15 cellular contexts compared by ENCODE assay signal in genomic region chr16:74743045-74743667, GRCh38. TPM values are rescaled to one million over a fixed set of nuclear protein-coding genes. Genes with fewer than 3 reads are reported as not detected.
DNase-seq lines count a peak whose midpoint lies in the region; ATAC-seq and TF ChIP-seq lines count a peak whose summit lies in the region.
"Had no signal": no experiment of that assay in that cellular context is flagged by ENCODE, and none has a peak within 500 bp of the region (broad histone marks: within the 10 kb centered on the region; RNA-seq: fewer than 3 reads in every experiment).

No MANE protein-coding gene starts in this region.

- H3K4me1 ChIP-seq in mucosa of descending colon (ENCODE audit: low read depth) = peaks cover 24% of the 10 kb centered on the region
- H3K4me1 ChIP-seq in transverse colon = peaks cover 4 to 46% (median 33%) of the 10 kb centered on the region in 4 donors
- peaks cover 4% of the 10 kb centered on the region for H3K4me1 ChIP-seq in testis

- no peaks in the 10 kb centered on the region for H3K9me3 Mint-ChIP-seq in stimulated activated naive B cell treated with anti-CD40 and anti-IgM and Interleukin-4, amounts not matched to agents 10 μg/mL and 1 μg/mL and 100 μg/mL, for 72 hours
- H3K9me3 Mint-ChIP-seq: activated B cell treated with CpG ODN at 0.5 μM for 24 hours; activated naive CD4-positive, alpha-beta T cell treated with anti-CD3 and anti-CD28 coated beads, Interleukin-2, amount 50 U/mL, for 24 hours; dendritic cell treated with granulocyte-macrophage colony-stimulating factor and Interleukin-4, amounts not matched to agents 40 ng/mL and 50 ng/mL, for 4 days; nephron had no signal

- no peaks in the 10 kb centered on the region for H3K36me3 Mint-ChIP-seq in stimulated activated naive B cell treated with anti-CD40 and anti-IgM and Interleukin-4, amounts not matched to agents 10 μg/mL and 1 μg/mL and 100 μg/mL, for 72 hours
- H3K36me3 Mint-ChIP-seq: activated naive CD4-positive, alpha-beta T cell treated with anti-CD3 and anti-CD28 coated beads, Interleukin-2, amount 50 U/mL, for 24 hours had no signal

- H3K9me3 ChIP-seq in mucosa of descending colon (no peaks in the 10 kb centered on the region), transverse colon (no peaks in the 10 kb centered on the region), testis (no peaks in the 10 kb centered on the region)
- H3K9me3 ChIP-seq: thoracic aorta had no signal

- 36 to 45% methylated on average over 4 to 8 of the region's 8 CpGs for WGBS in transverse colon (ENCODE audit: low coverage in 1 of 2), 2 donors
- 43 to 55% methylated on average over 8 of the region's 8 CpGs for WGBS in testis, 2 donors

- TF ChIP-seq CTCF in mucosa of descending colon (IDR thresholded peaks at IDR 0.05) (no peak), transverse colon (IDR thresholded peaks at IDR 0.05) (no peak), GM13977 (IDR thresholded peaks at IDR 0.05; ENCODE audit: extremely low read depth, insufficient read depth, missing control alignments) (no peak), testis (IDR thresholded peaks at IDR 0.05) (no peak)

- ATAC-seq in mucosa of descending colon = peak; percentile 4
- no peak for ATAC-seq in stimulated activated naive B cell treated with anti-CD40 and anti-IgM and Interleukin-4, amounts not matched to agents 10 μg/mL and 1 μg/mL and 100 μg/mL, for 72 hours (replicated peaks)

- H3K27ac Mint-ChIP-seq in stimulated activated naive B cell treated with anti-CD40 and anti-IgM and Interleukin-4, amounts not matched to agents 10 μg/mL and 1 μg/mL and 100 μg/mL, for 72 hours = no peak overlapping the region
- H3K27ac Mint-ChIP-seq: activated B cell treated with CpG ODN at 0.5 μM for 24 hours; activated naive CD4-positive, alpha-beta T cell treated with anti-CD3 and anti-CD28 coated beads, Interleukin-2, amount 50 U/mL, for 24 hours had no signal

- TF ChIP-seq POLR2A in transverse colon (IDR thresholded peaks at IDR 0.05) (no peak), testis (IDR thresholded peaks at IDR 0.05) (no peak)

- H3K36me3 ChIP-seq in mucosa of descending colon (ENCODE audit: low read depth) (no peaks in the 10 kb centered on the region), transverse colon (no peaks in the 10 kb centered on the region), testis (ENCODE audit: low read depth, missing control alignments) (no peaks in the 10 kb centered on the region)
- H3K36me3 ChIP-seq: thoracic aorta had no signal

- TF ChIP-seq EP300 in transverse colon (IDR thresholded peaks at IDR 0.05; ENCODE audit: low read depth) = no peak

- no peaks in the 10 kb centered on the region for H3K27me3 ChIP-seq in transverse colon
- no peaks in the 10 kb centered on the region for H3K27me3 ChIP-seq in testis

- H3K4me3 ChIP-seq in mucosa of descending colon (no peak overlapping the region), transverse colon (no peak overlapping the region), testis (no peak overlapping the region)
- H3K4me3 ChIP-seq: thoracic aorta had no signal

- H3K27ac ChIP-seq in cingulate gyrus (ENCODE audit: low read depth, low read length) (peak overlapping the region; percentile 78), transverse colon (peak overlapping the region; percentile 86 to 91 (median 88)), testis (no peak overlapping the region)
- H3K27ac ChIP-seq: thoracic aorta had no signal

- no peaks in the 10 kb centered on the region for H3K4me1 Mint-ChIP-seq in stimulated activated naive B cell treated with anti-CD40 and anti-IgM and Interleukin-4, amounts not matched to agents 10 μg/mL and 1 μg/mL and 100 μg/mL, for 72 hours
- H3K4me1 Mint-ChIP-seq: activated B cell treated with CpG ODN at 0.5 μM for 24 hours; activated naive CD4-positive, alpha-beta T cell treated with anti-CD3 and anti-CD28 coated beads, Interleukin-2, amount 50 U/mL, for 24 hours had no signal

- DNase-seq in DMS153 treated with DMSO at 0.1 percent for 48 hours (lab: John Stamatoyannopoulos, UW; ENCODE audit: unreplicated experiment) (peak; percentile 9), DMS153 (lab: John Stamatoyannopoulos, UW) (no peak), mucosa of descending colon (peak in 1 of 3 donors; percentile 16), transverse colon (no peak), GM13977 (ENCODE audit: low spot score) (no peak), testis (no peak)
- DNase-seq in stimulated activated naive B cell treated with anti-CD40 and anti-IgM and Interleukin-4, amounts not matched to agents 10 μg/mL and 1 μg/mL and 100 μg/mL, for 72 hours = no peak
- DNase-seq: activated B cell treated with CpG ODN at 0.5 μM for 24 hours, KBM-7, NCI-H1694 treated with DMSO at 0.1 percent for 48 hours had no signal

- H3K27me3 Mint-ChIP-seq in stimulated activated naive B cell treated with anti-CD40 and anti-IgM and Interleukin-4, amounts not matched to agents 10 μg/mL and 1 μg/mL and 100 μg/mL, for 72 hours = no peaks in the 10 kb centered on the region
- H3K27me3 Mint-ChIP-seq: activated B cell treated with CpG ODN at 0.5 μM for 24 hours; activated naive CD4-positive, alpha-beta T cell treated with anti-CD3 and anti-CD28 coated beads, Interleukin-2, amount 50 U/mL, for 24 hours had no signal

- intact Hi-C loops in mucosa of descending colon (cut with DNase I, micrococcal nuclease) (no loop called here), transverse colon (cut with DNase I; ENCODE audit: low total_unique reads) (no loop called here), testis (cut with DNase I; ENCODE audit: low total_unique reads) (no loop called here)

- in situ Hi-C loops in transverse colon (cut with MboI; ENCODE audit: low pct_ligation_motif_present in 1 of 4, low pct_unique_long_range_greater_than_20kb in 1 of 4, low sequenced_read_pairs in 3 of 4) (no loop called here), GM13977 (cut with MboI; ENCODE audit: low pct_unique_long_range_greater_than_20kb, low sequenced_read_pairs, unreplicated experiment) (no loop called here)

- H3K4me3 Mint-ChIP-seq in stimulated activated naive B cell treated with anti-CD40 and anti-IgM and Interleukin-4, amounts not matched to agents 10 μg/mL and 1 μg/mL and 100 μg/mL, for 72 hours = no peak overlapping the region
- H3K4me3 Mint-ChIP-seq: activated B cell treated with CpG ODN at 0.5 μM for 24 hours; activated naive CD4-positive, alpha-beta T cell treated with anti-CD3 and anti-CD28 coated beads, Interleukin-2, amount 50 U/mL, for 24 hours; dendritic cell treated with granulocyte-macrophage colony-stimulating factor and Interleukin-4, amounts not matched to agents 40 ng/mL and 50 ng/mL, for 4 days; nephron had no signal

RNA-seq across cellular contexts. Expression of gene FA2H, which starts 31.5 kb away (rescaled TPM):
- total RNA-seq in mucosa of descending colon (10 to 100 TPM; 17.3 to 60.0 (median 44.0) TPM), transverse colon (10 to 100 TPM; 20.1 to 80.8 (median 36.8) TPM), testis (1 to 10 TPM; 3.0 to 5.9 TPM)
- polyA plus RNA-seq in testis (ENCODE audit: insufficient read depth, low read depth, low replicate concordance) = 7.8 TPM

RNA-seq across cellular contexts. Expression of gene MLKL, which starts 42.5 kb away (rescaled TPM):
- total RNA-seq in mucosa of descending colon (10 to 100 TPM; 10.5 to 23.4 (median 18.0) TPM), transverse colon (10 to 100 TPM; 17.1 to 62.5 (median 19.6) TPM), testis (1 to 10 TPM; 3.5 to 4.5 TPM)
- 4.8 TPM for polyA plus RNA-seq in testis (ENCODE audit: insufficient read depth, low read depth, low replicate concordance)

Comparison
In these comparisons a context has a peak if more than half of its experiments do, and no peak if none do; other contexts are left out.
1. H3K27ac ChIP-seq: peak in cingulate gyrus (single experiment) and transverse colon (4 of 4); none in testis (0 of 2).